Comparison of ENCODE assay signal across 8 cellular contexts in the genomic region with DNA sequence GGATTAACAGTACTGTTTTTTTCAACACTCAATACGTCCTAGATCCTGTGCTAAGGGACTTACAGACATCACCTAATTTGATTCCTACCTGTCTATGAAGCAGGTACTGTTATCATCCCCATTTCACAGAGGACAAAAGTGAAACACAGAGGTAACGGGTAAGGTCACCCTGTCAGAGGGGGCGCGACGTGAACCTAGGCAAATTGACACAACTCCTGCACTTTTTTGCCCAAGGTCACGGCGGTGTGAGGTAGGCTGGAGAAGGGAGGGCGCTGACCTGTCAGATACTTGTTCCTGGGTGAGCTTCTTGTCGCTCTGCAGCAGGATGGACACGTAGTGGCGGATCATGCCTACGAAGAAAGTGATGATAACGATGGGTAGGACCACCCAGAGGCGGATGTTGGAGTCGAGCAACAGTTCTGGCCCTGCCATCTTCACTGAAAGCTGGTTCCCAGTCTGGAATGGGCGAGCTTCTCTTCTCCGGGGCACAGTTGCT. TPM values are rescaled to one million over a fixed set of nuclear protein-coding genes. Genes with fewer than 3 reads are reported as not detected.
A peak's percentile ranks its signal among the peaks of the same experiment; 100 is the strongest.
DNase-seq lines count a peak whose midpoint lies in the region; ATAC-seq, FAIRE-seq and TF ChIP-seq lines count a peak whose summit lies in the region.

No MANE protein-coding gene starts in this region.

- H3K4me3 ChIP-seq in A673 (ENCODE audit: low read depth, low read length, poor library complexity, severe bottlenecking) (peak overlapping the region; percentile 79), GM12878 (peak overlapping the region; percentile 87), liver (ENCODE audit: low read depth in 1 of 3, low read length in 3 of 3) (peak overlapping the region; percentile 75 to 99 (median 97))

- no peaks in the 10 kb centered on the region for H3K27me3 Mint-ChIP-seq in type B pancreatic cell

- no peaks in the 10 kb centered on the region for H3K36me3 Mint-ChIP-seq in type B pancreatic cell

- H3K27ac Mint-ChIP-seq in type B pancreatic cell, result peak overlapping the region; percentile 96

- WGBS in GM12878 (ENCODE audit: insufficient coverage, insufficient replicate concordance, low lambda C conversion rate, missing lambda C conversion rate), result 5% methylated on average over 17 of the region's 17 CpGs
- WGBS in liver, result under 1% methylated on average over 17 of the region's 17 CpGs

- SMC1A ChIA-PET in GM12878 (lab: Charles Lee; ENCODE audit: uncharacterized antibody, unreplicated experiment), result interaction anchor here (0.8 to 2.6 kb wide), 3 partner anchors 23 to 51 kb away, joined by 3 to 11 read pairs (median 3); a partner anchor contains a TSS

- DNase-seq in A673 (ENCODE audit: low spot score), result no peak
- DNase-seq in GM12878 (ENCODE audit: low read depth, low spot score), result no peak
- no peak for DNase-seq in type B pancreatic cell (ENCODE audit: extremely low spot score, unreplicated experiment)
- DNase-seq in SKM-1 treated with dmso at 0.1 percent for 144 hours (lab: John Stamatoyannopoulos, UW; ENCODE audit: unreplicated experiment), result no peak
- DNase-seq in DMS153 (lab: John Stamatoyannopoulos, UW), result no peak

- peak overlapping the region; percentile 92 for H2AFZ ChIP-seq in GM12878 (ENCODE audit: control insufficient read depth, low read depth, low read length)

- no peak for TF ChIP-seq EP300 in GM12878 (IDR thresholded peaks at IDR 0.05; ENCODE audit: borderline replicate concordance in 1 of 2, control insufficient read depth in 1 of 2, low read depth in 2 of 2, low read length in 2 of 2)

- no peaks in the 10 kb centered on the region for H3K9me3 Mint-ChIP-seq in type B pancreatic cell

- RAD21 ChIA-PET in GM12878 (lab: Charles Lee; ENCODE audit: unreplicated experiment), result interaction anchor here (1.0 to 3.2 kb wide), 5 partner anchors 9 to 237 kb away, joined by 3 to 24 read pairs (median 5); a partner anchor contains a TSS

- TF ChIP-seq RAD21 in GM12878 (IDR thresholded peaks at IDR 0.05; ENCODE audit: insufficient read depth, low read depth, low read length) (no peak), liver (IDR thresholded peaks at IDR 0.05) (no peak)

- intact Hi-C loops in A673 (cut with micrococcal nuclease; ENCODE audit: unreplicated experiment) (no loop called here), GM12878 (cut with micrococcal nuclease; ENCODE audit: unreplicated experiment) (no loop called here)

- H3K4me1 ChIP-seq in A673 (ENCODE audit: insufficient read depth, low read length, poor library complexity, severe bottlenecking), result peaks cover 13% of the 10 kb centered on the region
- H3K4me1 ChIP-seq in GM12878 (ENCODE audit: control insufficient read depth, insufficient read depth, low read length), result 0 out of 2 replicates have a peak, but pooled peaks cover 3% of the 10 kb centered on the region
- peaks cover 2 to 34% (median 24%) of the 10 kb centered on the region in 4 donors for H3K4me1 ChIP-seq in liver (ENCODE audit: control insufficient read depth in 4 of 4, insufficient read depth in 4 of 4, low read length in 3 of 4)

- no peak for FAIRE-seq in GM12878 (lab: Jason Lieb, UNC)

- H3K27ac ChIP-seq in A673 (ENCODE audit: low read depth, low read length, poor library complexity, severe bottlenecking) (peak overlapping the region; percentile 79), GM12878 (ENCODE audit: control insufficient read depth, insufficient read depth) (peak overlapping the region; percentile 66), liver (ENCODE audit: low read depth in 1 of 2, low read length in 2 of 2) (peak overlapping the region; percentile 35 to 52)

- peaks cover 13% of the 10 kb centered on the region for H3K4me1 Mint-ChIP-seq in type B pancreatic cell (ENCODE audit: unreplicated experiment)

- H3K4me2 ChIP-seq in GM12878 (ENCODE audit: control insufficient read depth, insufficient read depth), result peak overlapping the region; percentile 85

- ATAC-seq in GM19324 (IDR thresholded peaks at IDR 0.05; ENCODE audit: low FRiP score, unreplicated experiment) (peak; percentile 32), HG03432 (IDR thresholded peaks at IDR 0.05; ENCODE audit: unreplicated experiment) (peak; percentile 36), GM12878 (peak; percentile 57)

- POLR2A ChIA-PET in A673 (lab: Charles Lee; ENCODE audit: low non-redundant PET) (no interaction called here), GM12878 (lab: Charles Lee) (interaction anchor here (0.6 to 1.8 kb wide), 4 partner anchors 23 to 95 kb away, joined by 3 to 8 read pairs (median 3); a partner anchor contains a TSS)

- no peak for TF ChIP-seq POLR2A in GM12878 (IDR thresholded peaks at IDR 0.05; ENCODE audit: low read depth, low read length)

- TF ChIP-seq CTCF in A673 (conservative IDR thresholded peaks at IDR 0.05; ENCODE audit: low read depth, low read length), result no peak
- TF ChIP-seq CTCF in GM12878 (IDR thresholded peaks at IDR 0.05 in 2 of 3, conservative IDR thresholded peaks at IDR 0.05 in 1 of 3; ENCODE audit: control insufficient read depth in 2 of 3, extremely low read depth in 1 of 3, insufficient read depth in 1 of 3, low read depth in 3 of 3, low read length in 3 of 3), result no peak
- no peak for TF ChIP-seq CTCF in liver (IDR thresholded peaks at IDR 0.05; ENCODE audit: low read depth, low read length, missing input control)
- TF ChIP-seq CTCF in type B pancreatic cell (conservative IDR thresholded peaks at IDR 0.05), result no peak

- H3K79me2 ChIP-seq in GM12878 (ENCODE audit: control insufficient read depth, insufficient read depth, low read length), result peaks cover 41% of the 10 kb centered on the region

- peak overlapping the region; percentile 92 for H3K9ac ChIP-seq in GM12878 (ENCODE audit: control insufficient read depth, insufficient read depth, low read length)
- H3K9ac ChIP-seq in liver (ENCODE audit: low read depth in 1 of 2, low read length in 2 of 2), result peak overlapping the region; percentile 92 to 98

- BruUV-seq in A673 (replicated peaks; lab: Mats Ljungman, UMichigan) (TSS peak; percentile 60), GM12878 (replicated peaks; lab: Mats Ljungman, UMichigan) (TSS peak; percentile 77)

- peaks cover 6% of the 10 kb centered on the region for H3K36me3 ChIP-seq in A673 (ENCODE audit: insufficient read depth, low read length, poor library complexity, severe bottlenecking)
- no peaks in the 10 kb centered on the region; a peak in 1 of 4 replicates for H3K36me3 ChIP-seq in GM12878 (ENCODE audit: control insufficient read depth in 2 of 2, insufficient read depth in 2 of 2, low read length in 1 of 2)
- peaks cover 0 to 3% (median under 1%) of the 10 kb centered on the region in 4 donors for H3K36me3 ChIP-seq in liver (ENCODE audit: control insufficient read depth in 4 of 4, insufficient read depth in 3 of 4, low read depth in 1 of 4, low read length in 3 of 4)

- CTCF ChIA-PET in A673 (lab: Charles Lee) (no interaction called here), GM12878 (lab: Yijun Ruan, JAX) (interaction anchor here (0.7 to 2.7 kb wide), 4 partner anchors 9 to 336 kb away, joined by 3 to 12 read pairs (median 4); a partner anchor contains a TSS)

- H3K27me3 ChIP-seq in A673 (replicated peaks; ENCODE audit: insufficient read depth, low read depth, low read length, poor library complexity) (no peaks in the 10 kb centered on the region), GM12878 (replicated peaks in 1 of 2; ENCODE audit: control insufficient read depth in 2 of 2, insufficient read depth in 2 of 2, low read length in 1 of 2) (no peaks in the 10 kb centered on the region), liver (ENCODE audit: control insufficient read depth in 4 of 4, insufficient read depth in 4 of 4, low read length in 3 of 4) (no peaks in the 10 kb centered on the region)

- H3K4me3 Mint-ChIP-seq in type B pancreatic cell, result peak overlapping the region; percentile 97

- H4K20me1 ChIP-seq in GM12878 (ENCODE audit: control insufficient read depth, insufficient read depth), result no peaks in the 10 kb centered on the region

- in situ Hi-C loops in GM12878 (cut with MboI), result no loop called here

- H3K9me3 ChIP-seq in A673 (ENCODE audit: low read depth, low read length, poor library complexity, severe bottlenecking), result no peaks in the 10 kb centered on the region
- H3K9me3 ChIP-seq in GM12878 (replicated peaks; ENCODE audit: control insufficient read depth, insufficient read depth, low read length), result no peaks in the 10 kb centered on the region
- no peaks in the 10 kb centered on the region for H3K9me3 ChIP-seq in liver (ENCODE audit: control insufficient read depth in 4 of 4, low read length in 3 of 4)

RNA-seq across cellular contexts. Expression of a gene that starts 0.4 kb away (rescaled TPM):
- total RNA-seq in A673 (2021) (43.8 and 59.5 TPM in 2 replicates), GM12878 (2014; rRNA removed) (25.4 and 28.4 TPM in 2 replicates), GM12878 (2014; rRNA removed; fragmentation: Illumina TruSeq; extraction: Trizol) (25.6 and 26.4 TPM in 2 replicates), GM12878 (2021) (41.3 and 42.5 TPM in 2 replicates), liver (10 to 100 TPM; 54.0 to 71.4 TPM), type B pancreatic cell (ENCODE audit: low replicate concordance) (51.8 and 71.9 TPM in 2 replicates)
- total RNA-seq in GM12878 (2013; cell fraction: nucleolus; rRNA removed), result 41.1 and 43.9 TPM in 2 replicates
- polyA plus RNA-seq in GM12878 (2011; ENCODE audit: low read depth), result 15.3 TPM
- polyA plus RNA-seq in GM12878 (2011; rRNA removed) (92.4 and 93.7 TPM in 2 replicates), GM12878 (2014; fragmentation: Illumina TruSeq; extraction: Trizol) (66.1 and 83.3 TPM in 2 replicates), GM12878 (2014; fragmentation: Nextera tagmentation; extraction: Ambion mirVana) (100 to 1,000 TPM in 1 of 2 experiments, 10 to 100 TPM in 1; 100.0 to 127 TPM), GM12878 (2014; rRNA removed) (62.8 and 62.9 TPM in 2 replicates), GM12878 (2016; fragmentation: Nextera tagmentation; extraction: Ambion mirVana) (10 to 100 TPM; 86.3 to 88.6 TPM), liver (10 to 100 TPM; 77.2 to 81.3 TPM)
- 67.7 and 81.8 TPM in 2 replicates for polyA plus RNA-seq in GM12878 (2011; cell fraction: cytosol; rRNA removed)
- 40.8 and 44.7 TPM in 2 replicates for polyA plus RNA-seq in GM12878 (2011; cell fraction: nucleus; rRNA removed)
- polyA plus RNA-seq in GM12878 (2012), result 50.0 and 57.3 TPM in 2 replicates
- polyA minus RNA-seq in GM12878 (2011; rRNA and poly(A)+ RNA removed), result 73.5 and 94.1 TPM in 2 replicates
- polyA minus RNA-seq in GM12878 (2011; cell fraction: cytosol; rRNA and poly(A)+ RNA removed), result 6.1 and 17.3 TPM in 2 replicates
- polyA minus RNA-seq in GM12878 (2011; cell fraction: nucleus; rRNA and poly(A)+ RNA removed), result 8.0 and 10.4 TPM in 2 replicates

RNA-seq across cellular contexts. Expression of a gene that starts 34.1 kb away (rescaled TPM):
- total RNA-seq in A673 (2021) (1.1 and 1.8 TPM in 2 replicates), GM12878 (2014; rRNA removed) (4.9 and 5.8 TPM in 2 replicates), GM12878 (2014; rRNA removed; fragmentation: Illumina TruSeq; extraction: Trizol) (5.9 and 6.4 TPM in 2 replicates), GM12878 (2021) (17.0 and 18.0 TPM in 2 replicates), liver (under 1 TPM; 0.25 to 0.79 TPM), type B pancreatic cell (ENCODE audit: low replicate concordance) (8.2 and 11.3 TPM in 2 replicates)
- 42.1 and 56.5 TPM in 2 replicates for total RNA-seq in GM12878 (2013; cell fraction: nucleolus; rRNA removed)
- 3.1 TPM for polyA plus RNA-seq in GM12878 (2011; ENCODE audit: low read depth)
- polyA plus RNA-seq in GM12878 (2011; rRNA removed) (2.5 and 5.8 TPM in 2 replicates), GM12878 (2014; fragmentation: Illumina TruSeq; extraction: Trizol) (3.7 and 8.3 TPM in 2 replicates), GM12878 (2014; fragmentation: Nextera tagmentation; extraction: Ambion mirVana) (1 to 10 TPM in 1 of 2 experiments, under 1 TPM in 1; 0.53 to 1.1 TPM), GM12878 (2014; rRNA removed) (9.9 and 12.3 TPM in 2 replicates), GM12878 (2016; fragmentation: Nextera tagmentation; extraction: Ambion mirVana) (10 to 100 TPM in 1 of 2 experiments, 1 to 10 TPM in 1; 8.6 to 10.0 TPM), liver (under 1 TPM; 0.14 to 0.22 TPM)
- 7.2 and 8.1 TPM in 2 replicates for polyA plus RNA-seq in GM12878 (2011; cell fraction: cytosol; rRNA removed)
- 14.7 and 14.8 TPM in 2 replicates for polyA plus RNA-seq in GM12878 (2011; cell fraction: nucleus; rRNA removed)
- polyA plus RNA-seq in GM12878 (2012), result 6.6 and 7.8 TPM in 2 replicates
- 13.5 and 27.2 TPM in 2 replicates for polyA minus RNA-seq in GM12878 (2011; rRNA and poly(A)+ RNA removed)
- 4.7 and 5.6 TPM in 2 replicates for polyA minus RNA-seq in GM12878 (2011; cell fraction: cytosol; rRNA and poly(A)+ RNA removed)
- polyA minus RNA-seq in GM12878 (2011; cell fraction: nucleus; rRNA and poly(A)+ RNA removed), result 8.6 and 13.0 TPM in 2 replicates

RNA-seq across cellular contexts. Expression of a gene that starts 40.0 kb away (rescaled TPM):
- total RNA-seq in A673 (2021) (64.6 and 69.2 TPM in 2 replicates), GM12878 (2014; rRNA removed) (46.7 and 49.5 TPM in 2 replicates), GM12878 (2014; rRNA removed; fragmentation: Illumina TruSeq; extraction: Trizol) (62.5 and 63.5 TPM in 2 replicates), GM12878 (2021) (41.1 and 45.1 TPM in 2 replicates), liver (10 to 100 TPM in 1 of 2 donors, under 1 TPM in 1; 0.84 to 24.6 TPM), type B pancreatic cell (ENCODE audit: low replicate concordance) (17.7 and 38.0 TPM in 2 replicates)
- total RNA-seq in GM12878 (2013; cell fraction: nucleolus; rRNA removed), result 132 and 140 TPM in 2 replicates
- polyA plus RNA-seq in GM12878 (2011; ENCODE audit: low read depth), result 24.7 TPM
- polyA plus RNA-seq in GM12878 (2011; rRNA removed) (65.3 and 82.7 TPM in 2 replicates), GM12878 (2014; fragmentation: Illumina TruSeq; extraction: Trizol) (69.3 and 72.8 TPM in 2 replicates), GM12878 (2014; fragmentation: Nextera tagmentation; extraction: Ambion mirVana) (10 to 100 TPM; 37.9 to 61.5 TPM), GM12878 (2014; rRNA removed) (50.9 and 59.4 TPM in 2 replicates), GM12878 (2016; fragmentation: Nextera tagmentation; extraction: Ambion mirVana) (10 to 100 TPM; 49.6 to 53.0 TPM), liver (under 1 TPM; 0.76 to 0.84 TPM)
- polyA plus RNA-seq in GM12878 (2011; cell fraction: cytosol; rRNA removed), result 33.7 and 48.9 TPM in 2 replicates
- polyA plus RNA-seq in GM12878 (2011; cell fraction: nucleus; rRNA removed), result 111 and 146 TPM in 2 replicates
- 31.1 and 42.1 TPM in 2 replicates for polyA plus RNA-seq in GM12878 (2012)
- polyA minus RNA-seq in GM12878 (2011; rRNA and poly(A)+ RNA removed), result 69.0 and 83.4 TPM in 2 replicates
- polyA minus RNA-seq in GM12878 (2011; cell fraction: cytosol; rRNA and poly(A)+ RNA removed), result 24.3 and 27.8 TPM in 2 replicates
- 58.8 and 59.1 TPM in 2 replicates for polyA minus RNA-seq in GM12878 (2011; cell fraction: nucleus; rRNA and poly(A)+ RNA removed)

RNA-seq across cellular contexts. Expression of a gene that starts 52.6 kb away (rescaled TPM):
- total RNA-seq in A673 (2021) (13.2 and 20.3 TPM in 2 replicates), GM12878 (2014; rRNA removed) (7.6 and 9.4 TPM in 2 replicates), GM12878 (2014; rRNA removed; fragmentation: Illumina TruSeq; extraction: Trizol) (7.3 and 7.6 TPM in 2 replicates), GM12878 (2021) (8.2 and 8.4 TPM in 2 replicates), liver (10 to 100 TPM; 12.6 to 29.5 TPM), type B pancreatic cell (ENCODE audit: low replicate concordance) (40.1 and 44.3 TPM in 2 replicates)
- total RNA-seq in GM12878 (2013; cell fraction: nucleolus; rRNA removed), result 72.6 and 98.4 TPM in 2 replicates
- polyA plus RNA-seq in GM12878 (2011; ENCODE audit: low read depth), result 6.6 TPM
- polyA plus RNA-seq in GM12878 (2011; rRNA removed) (11.3 and 15.9 TPM in 2 replicates), GM12878 (2014; fragmentation: Illumina TruSeq; extraction: Trizol) (2.6 and 6.2 TPM in 2 replicates), GM12878 (2014; fragmentation: Nextera tagmentation; extraction: Ambion mirVana) (1 to 10 TPM; 1.3 to 2.3 TPM), GM12878 (2014; rRNA removed) (12.3 and 12.7 TPM in 2 replicates), GM12878 (2016; fragmentation: Nextera tagmentation; extraction: Ambion mirVana) (10 to 100 TPM; 14.2 TPM), liver (10 to 100 TPM; 20.5 to 31.1 TPM)
- polyA plus RNA-seq in GM12878 (2011; cell fraction: cytosol; rRNA removed), result 15.1 and 24.0 TPM in 2 replicates
- polyA plus RNA-seq in GM12878 (2011; cell fraction: nucleus; rRNA removed), result 84.1 and 85.5 TPM in 2 replicates
- 11.7 and 20.2 TPM in 2 replicates for polyA plus RNA-seq in GM12878 (2012)
- 13.2 and 23.0 TPM in 2 replicates for polyA minus RNA-seq in GM12878 (2011; rRNA and poly(A)+ RNA removed)
- polyA minus RNA-seq in GM12878 (2011; cell fraction: cytosol; rRNA and poly(A)+ RNA removed), result 4.0 and 5.2 TPM in 2 replicates
- 9.7 and 14.5 TPM in 2 replicates for polyA minus RNA-seq in GM12878 (2011; cell fraction: nucleus; rRNA and poly(A)+ RNA removed)
